In the genomic region with DNA sequence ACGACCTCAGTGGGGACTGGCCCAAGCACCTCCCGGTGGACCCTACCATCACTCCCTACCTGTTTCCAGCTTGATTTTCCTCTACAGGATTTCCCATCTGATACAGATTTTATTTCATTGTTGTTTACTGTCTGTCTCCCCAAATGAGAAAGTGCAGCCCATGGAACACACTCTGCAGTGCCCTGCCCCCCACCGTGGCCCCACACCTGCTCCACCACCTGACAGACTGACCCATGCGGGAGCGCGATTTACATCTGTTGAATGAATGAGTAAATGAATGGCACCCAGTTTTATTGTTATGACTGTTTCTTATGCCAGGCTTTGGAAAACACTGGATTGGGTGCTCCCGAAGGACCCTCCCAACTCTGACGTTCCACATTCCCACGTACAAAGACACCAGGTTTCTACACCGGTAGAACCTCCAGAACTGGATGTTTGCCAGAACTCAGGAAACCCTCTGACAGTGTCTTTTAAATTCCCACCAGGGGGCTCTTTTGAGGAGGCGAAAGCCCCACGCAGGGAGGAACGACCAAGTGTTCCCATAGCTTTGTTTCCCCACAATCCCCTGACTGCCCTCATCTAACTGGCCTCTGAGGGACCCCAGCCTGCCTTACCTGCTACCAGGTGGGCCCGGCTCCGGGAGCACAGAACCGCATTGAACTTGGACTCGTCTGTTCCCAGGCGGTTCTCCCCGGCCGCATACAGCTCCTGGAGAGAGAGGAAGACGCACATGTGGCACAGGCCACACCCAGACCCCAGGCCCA, we compare ENCODE assay signal across 9 cellular contexts. TPM values are rescaled to one million over a fixed set of nuclear protein-coding genes. Genes with fewer than 3 reads are reported as not detected.
DNase-seq lines count a peak whose midpoint lies in the region; ATAC-seq, FAIRE-seq and TF ChIP-seq lines count a peak whose summit lies in the region.
"Had no signal": no experiment of that assay in that cellular context is flagged by ENCODE, and none has a peak within 500 bp of the region (broad histone marks: within the 10 kb centered on the region; RNA-seq: fewer than 3 reads in every experiment).

No MANE protein-coding gene starts in this region.

- H3K27me3 ChIP-seq in BE2C: no peaks in the 10 kb centered on the region
- no peaks in the 10 kb centered on the region for H3K27me3 ChIP-seq in HepG2 (ENCODE audit: control insufficient read depth in 1 of 2, insufficient read depth in 2 of 2, low read length in 2 of 2)
- H3K27me3 ChIP-seq: left lung had no signal

- no peaks in the 10 kb centered on the region for H3K27me3 Mint-ChIP-seq in activated naive CD8-positive, alpha-beta T cell treated with anti-CD3 and anti-CD28 coated beads, Interleukin-2, amount 50 U/mL, for 24 hours

- no peak overlapping the region for H2AFZ ChIP-seq in HepG2 (ENCODE audit: low read length)

- in situ Hi-C loops in HepG2 (cut with HindIII; ENCODE audit: extremely low pct_ligation_motif_present, low pct_unique_long_range_greater_than_20kb): no loop called here
- in situ Hi-C loops in KBM-7 (cut with MboI; ENCODE audit: low pct_unique_long_range_greater_than_20kb, low sequenced_read_pairs): no loop called here

- H3K9me3 Mint-ChIP-seq in activated naive CD8-positive, alpha-beta T cell treated with anti-CD3 and anti-CD28 coated beads, Interleukin-2, amount 50 U/mL, for 24 hours: no peaks in the 10 kb centered on the region

- TF ChIP-seq CTCF in BE2C (IDR thresholded peaks at IDR 0.05; ENCODE audit: low read depth, low read length) (peak; percentile 50), GM12873 (IDR thresholded peaks at IDR 0.05; ENCODE audit: insufficient read depth, low read depth, low read length, missing control alignments) (peak; percentile 17), HepG2 (CRISPR knock-in tag; IDR thresholded peaks at IDR 0.05) (0 out of 2 replicates have a peak, but pooled peaks have one; percentile 22)

- no peak overlapping the region for H3K4me3 Mint-ChIP-seq in activated naive CD8-positive, alpha-beta T cell treated with anti-CD3 and anti-CD28 coated beads, Interleukin-2, amount 50 U/mL, for 24 hours

- no TSS peak for BruUV-seq in HepG2 (replicated peaks; lab: Mats Ljungman, UMichigan)

- H3K36me3 ChIP-seq in BE2C: no peaks in the 10 kb centered on the region
- H3K36me3 ChIP-seq in HepG2 (replicated peaks in 1 of 2; ENCODE audit: control insufficient read depth in 1 of 2, insufficient read depth in 2 of 2, low read length in 2 of 2): peaks cover 14 to 64% of the 10 kb centered on the region in 2 experiments; a peak in 4 of 5 replicates

- H3K4me3 ChIP-seq in BE2C (ENCODE audit: low read depth, low read length) (no peak overlapping the region), HepG2 (replicated peaks in 1 of 3; ENCODE audit: insufficient read depth in 1 of 3, low read depth in 2 of 3, low read length in 3 of 3) (no peak overlapping the region)
- H3K4me3 ChIP-seq: left lung had no signal

- DNase-seq in BE2C (peak; percentile 30), HepG2 (ENCODE audit: low spot score) (peak; percentile 55), GM12891 (ENCODE audit: insufficient read length, low spot score) (no peak), KBM-7 (no peak)
- DNase-seq in activated naive CD8-positive, alpha-beta T cell treated with anti-CD3 and anti-CD28 coated beads, Interleukin-2, amount 50 U/mL, for 24 hours: no peak
- DNase-seq: left lung had no signal

- no peak for TF ChIP-seq POLR2A in HepG2 (IDR thresholded peaks at IDR 0.05; ENCODE audit: insufficient read depth in 1 of 2, low read depth in 2 of 2, low read length in 2 of 2)
- TF ChIP-seq POLR2A in GM12891 (IDR thresholded peaks at IDR 0.05; ENCODE audit: low read depth, low read length): no peak

- H4K20me1 ChIP-seq in HepG2 (ENCODE audit: insufficient read depth, low read length): no peaks in the 10 kb centered on the region

- H3K9me3 ChIP-seq in BE2C (no peaks in the 10 kb centered on the region), HepG2 (ENCODE audit: low read length) (no peaks in the 10 kb centered on the region)
- H3K9me3 ChIP-seq: left lung had no signal

- ATAC-seq in activated naive CD8-positive, alpha-beta T cell treated with anti-CD3 and anti-CD28 coated beads, Interleukin-2, amount 50 U/mL, for 24 hours: no peak
- peak; percentile 45; the same call in 2 of the 3 replicates for ATAC-seq in HepG2
- no peak for ATAC-seq in HG03108 (IDR thresholded peaks at IDR 0.05; ENCODE audit: unreplicated experiment)
- ATAC-seq in HG03175 (IDR thresholded peaks at IDR 0.05; ENCODE audit: unreplicated experiment): no peak
- ATAC-seq: left lung had no signal

- H3K27ac Mint-ChIP-seq in activated naive CD8-positive, alpha-beta T cell treated with anti-CD3 and anti-CD28 coated beads, Interleukin-2, amount 50 U/mL, for 24 hours: peak overlapping the region; percentile 37

- 91% methylated on average over 13 of the region's 21 CpGs for WGBS in HepG2 (ENCODE audit: low lambda C conversion rate)

- peaks cover 48% of the 10 kb centered on the region for H3K36me3 Mint-ChIP-seq in activated naive CD8-positive, alpha-beta T cell treated with anti-CD3 and anti-CD28 coated beads, Interleukin-2, amount 50 U/mL, for 24 hours (ENCODE audit: low read depth)

- peaks cover 14% of the 10 kb centered on the region for H3K4me1 Mint-ChIP-seq in activated naive CD8-positive, alpha-beta T cell treated with anti-CD3 and anti-CD28 coated beads, Interleukin-2, amount 50 U/mL, for 24 hours

- CTCF ChIA-PET in HepG2 (lab: Yijun Ruan, JAX; ENCODE audit: low intra/inter-chr PET ratio, low total read pairs): interaction anchor here (0.9 to 2.1 kb wide), 2 partner anchors 17 to 61 kb away, joined by 4 to 10 read pairs; no protein-coding TSS in a partner anchor

- TF ChIP-seq EP300 in HepG2 (IDR thresholded peaks at IDR 0.05; ENCODE audit: low read depth in 2 of 2, low read length in 2 of 2) (no peak), HepG2 (CRISPR knock-in tag; IDR thresholded peaks at IDR 0.05; ENCODE audit: borderline replicate concordance) (no peak)

- H3K27ac ChIP-seq in HepG2 (ENCODE audit: extremely low read length, insufficient read depth, low read length): no peak overlapping the region

- intact Hi-C loops in HepG2 (cut with micrococcal nuclease; ENCODE audit: unreplicated experiment): loop anchor here (1.0 kb wide), 1 partner anchor 42 kb away; no protein-coding TSS in a partner anchor

- peak; percentile 40; the same call in 1 of the 2 replicates for TF ChIP-seq RAD21 in HepG2 (CRISPR knock-in tag; IDR thresholded peaks at IDR 0.05)

- no peak overlapping the region for H3K4me2 ChIP-seq in HepG2 (ENCODE audit: low read depth, low read length)

- H3K4me1 ChIP-seq in BE2C (peaks cover 16% of the 10 kb centered on the region), HepG2 (ENCODE audit: insufficient read depth, low read length) (no peaks in the 10 kb centered on the region)

- H3K79me2 ChIP-seq in HepG2 (ENCODE audit: insufficient read depth, low read length): no peaks in the 10 kb centered on the region

- POLR2A ChIA-PET in HepG2 (lab: Yijun Ruan, JAX): no interaction called here

- FAIRE-seq in HepG2 (lab: Jason Lieb, UNC) (no peak), GM12891 (lab: Jason Lieb, UNC) (no peak)

- no peak overlapping the region for H3K9ac ChIP-seq in HepG2 (ENCODE audit: insufficient read depth, low read depth, low read length)

RNA-seq across cellular contexts. Expression of gene PLAC9, which starts 29.0 kb away (rescaled TPM):
- not detected for polyA plus RNA-seq in BE2C (2012; ENCODE audit: insufficient read depth, insufficient read length, low read depth)
- total RNA-seq in HepG2 (2016; rRNA removed; fragmentation: Illumina TruSeq; extraction: Trizol): not detected in 2 replicates
- not detected in 2 replicates for total RNA-seq in HepG2 (2016; cell fraction: cytosol; rRNA removed; fragmentation: Illumina TruSeq; extraction: Trizol; ENCODE audit: low read depth)
- not detected in 2 replicates for total RNA-seq in HepG2 (2016; cell fraction: insoluble cytoplasmic fraction; rRNA removed; fragmentation: Illumina TruSeq; extraction: Trizol)
- total RNA-seq in HepG2 (2016; cell fraction: membrane; rRNA removed; fragmentation: Illumina TruSeq; extraction: Trizol): not detected in 2 replicates
- not detected in 2 replicates for total RNA-seq in HepG2 (2016; cell fraction: nucleus; rRNA removed; fragmentation: Illumina TruSeq; extraction: Trizol)
- polyA plus RNA-seq in HepG2 (2011; rRNA removed): not detected in 2 replicates
- not detected in 2 replicates for polyA plus RNA-seq in HepG2 (2011; cell fraction: cytosol; rRNA removed)
- polyA plus RNA-seq in HepG2 (2011; cell fraction: nucleus; rRNA removed): not detected in 2 replicates
- polyA plus RNA-seq in HepG2 (2012): not detected in 2 replicates
- polyA plus RNA-seq in HepG2 (2016; cell fraction: cytosol; fragmentation: Illumina TruSeq; extraction: Trizol; ENCODE audit: low read depth): not detected in 2 replicates
- polyA plus RNA-seq in HepG2 (2016; cell fraction: insoluble cytoplasmic fraction; fragmentation: Illumina TruSeq; extraction: Trizol; ENCODE audit: low read depth): not detected in 2 replicates
- not detected in 2 replicates for polyA plus RNA-seq in HepG2 (2016; cell fraction: membrane; fragmentation: Illumina TruSeq; extraction: Trizol; ENCODE audit: low read depth)
- not detected in 2 replicates for polyA plus RNA-seq in HepG2 (2016; cell fraction: nucleus; fragmentation: Illumina TruSeq; extraction: Trizol; ENCODE audit: insufficient read depth, low read depth)
- not detected in 2 replicates for polyA minus RNA-seq in HepG2 (2011; rRNA and poly(A)+ RNA removed; ENCODE audit: low replicate concordance)
- not detected in 2 replicates for polyA minus RNA-seq in HepG2 (2011; cell fraction: cytosol; rRNA and poly(A)+ RNA removed)
- not detected in 2 replicates for polyA minus RNA-seq in HepG2 (2011; cell fraction: nucleus; rRNA and poly(A)+ RNA removed)
- polyA plus RNA-seq in GM12891 (2012; ENCODE audit: low read depth, missing spikeins): not detected

RNA-seq across cellular contexts. Expression of gene ANXA11, which starts 43.8 kb away (rescaled TPM):
- 26.7 TPM for polyA plus RNA-seq in BE2C (2012; ENCODE audit: insufficient read depth, insufficient read length, low read depth)
- 51.5 and 63.3 TPM in 2 replicates for total RNA-seq in HepG2 (2016; rRNA removed; fragmentation: Illumina TruSeq; extraction: Trizol)
- total RNA-seq in HepG2 (2016; cell fraction: cytosol; rRNA removed; fragmentation: Illumina TruSeq; extraction: Trizol; ENCODE audit: low read depth): 20.4 and 29.6 TPM in 2 replicates
- 51.1 and 56.9 TPM in 2 replicates for total RNA-seq in HepG2 (2016; cell fraction: insoluble cytoplasmic fraction; rRNA removed; fragmentation: Illumina TruSeq; extraction: Trizol)
- total RNA-seq in HepG2 (2016; cell fraction: membrane; rRNA removed; fragmentation: Illumina TruSeq; extraction: Trizol): 45.4 and 46.0 TPM in 2 replicates
- 31.2 and 33.7 TPM in 2 replicates for total RNA-seq in HepG2 (2016; cell fraction: nucleus; rRNA removed; fragmentation: Illumina TruSeq; extraction: Trizol)
- 27.4 and 30.6 TPM in 2 replicates for polyA plus RNA-seq in HepG2 (2011; rRNA removed)
- polyA plus RNA-seq in HepG2 (2011; cell fraction: cytosol; rRNA removed): 26.4 and 31.5 TPM in 2 replicates
- polyA plus RNA-seq in HepG2 (2011; cell fraction: nucleus; rRNA removed): 18.5 and 22.7 TPM in 2 replicates
- 57.8 and 76.4 TPM in 2 replicates for polyA plus RNA-seq in HepG2 (2012)
- 31.6 and 35.2 TPM in 2 replicates for polyA plus RNA-seq in HepG2 (2016; cell fraction: cytosol; fragmentation: Illumina TruSeq; extraction: Trizol; ENCODE audit: low read depth)
- 68.8 and 94.4 TPM in 2 replicates for polyA plus RNA-seq in HepG2 (2016; cell fraction: insoluble cytoplasmic fraction; fragmentation: Illumina TruSeq; extraction: Trizol; ENCODE audit: low read depth)
- polyA plus RNA-seq in HepG2 (2016; cell fraction: membrane; fragmentation: Illumina TruSeq; extraction: Trizol; ENCODE audit: low read depth): 63.5 and 64.4 TPM in 2 replicates
- polyA plus RNA-seq in HepG2 (2016; cell fraction: nucleus; fragmentation: Illumina TruSeq; extraction: Trizol; ENCODE audit: insufficient read depth, low read depth): 58.6 and 69.2 TPM in 2 replicates
- 42.5 and 107 TPM in 2 replicates for polyA minus RNA-seq in HepG2 (2011; rRNA and poly(A)+ RNA removed; ENCODE audit: low replicate concordance)
- polyA minus RNA-seq in HepG2 (2011; cell fraction: cytosol; rRNA and poly(A)+ RNA removed): 19.4 and 27.8 TPM in 2 replicates
- 20.3 and 20.9 TPM in 2 replicates for polyA minus RNA-seq in HepG2 (2011; cell fraction: nucleus; rRNA and poly(A)+ RNA removed)
- polyA plus RNA-seq in GM12891 (2012; ENCODE audit: low read depth, missing spikeins): 183 TPM

Comparison
In these comparisons a context has a peak if more than half of its experiments do, and no peak if none do; other contexts are left out.
1. DNase-seq: peak in BE2C (single experiment) and HepG2 (single experiment); none in activated naive CD8-positive, alpha-beta T cell treated with anti-CD3 and anti-CD28 coated beads, Interleukin-2, amount 50 U/mL, for 24 hours (single experiment), GM12891 (single experiment) and KBM-7 (single experiment).
2. Peak in every context shown above with its lines, with median percentiles within 50 percentile points of each other: CTCF ChIP-seq.